In genomic region chr12:64404470-64405446, GRCh38 we compare ENCODE assay signal across 1 cellular context.
TF ChIP-seq lines count a peak whose summit lies in the region.

No MANE protein-coding gene starts in this region.

TF ChIP-seq in HepG2, 621 proteins besides CTCF, POLR2A, EP300 and RAD21 (continued from another document):
- TF ChIP-seq ZNF275 (CRISPR knock-in tag; IDR thresholded peaks at IDR 0.05; ENCODE audit: borderline replicate concordance): peak; percentile 73
- no peak for TF ChIP-seq ZNF441 (CRISPR knock-in tag; IDR thresholded peaks at IDR 0.05; ENCODE audit: borderline replicate concordance)
